In the genomic region with DNA sequence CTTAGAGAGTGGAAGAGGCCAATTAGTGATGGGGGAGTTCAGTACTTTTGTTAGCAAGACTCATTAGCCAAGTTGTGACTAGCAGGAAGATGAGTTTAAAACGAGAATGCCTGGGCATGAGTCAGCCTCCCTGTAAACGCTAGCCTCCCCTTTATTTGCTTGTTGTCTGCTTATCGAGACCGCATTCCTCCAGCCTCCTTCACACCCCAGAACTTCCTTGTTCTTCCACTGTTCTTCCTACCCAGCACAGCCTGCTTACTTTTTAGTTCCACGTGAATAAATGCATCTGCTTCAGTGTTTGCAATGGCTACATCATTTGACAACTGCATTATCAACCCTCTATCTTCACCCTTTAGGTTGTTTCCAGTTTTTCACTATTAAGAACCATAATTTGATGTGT, we compare ENCODE assay signal across 22 cellular contexts. TPM values are rescaled to one million over a fixed set of nuclear protein-coding genes. Genes with fewer than 3 reads are reported as not detected.
"Had no signal": no experiment of that assay in that cellular context is flagged by ENCODE, and none has a peak within 500 bp of the region (broad histone marks: within the 10 kb centered on the region; RNA-seq: fewer than 3 reads in every experiment).

No MANE protein-coding gene starts in this region.

- ATAC-seq: gastroesophageal sphincter; heart right ventricle; natural killer cell; stimulated activated naive B cell treated with anti-CD40 and anti-IgM and Interleukin-4, amounts not matched to agents 10 μg/mL and 1 μg/mL and 100 μg/mL, for 72 hours had no signal

- DNase-seq: activated B cell treated with CpG ODN at 0.5 μM for 24 hours; activated CD4-positive, alpha-beta T cell treated with anti-CD3 and anti-CD28 coated beads, Interleukin-2, amount 10 ng/mL, durations not matched to agents 24 days and 14 days; activated naive CD4-positive, alpha-beta T cell; activated naive CD8-positive, alpha-beta T cell treated with anti-CD3 and anti-CD28 coated beads, Interleukin-2, amount 10 ng/mL, durations not matched to agents 7 days and 5 days; effector memory CD4-positive, alpha-beta T cell; heart right ventricle; natural killer cell; occipital lobe; stimulated activated CD4-positive, alpha-beta T cell treated with anti-CD3 and anti-CD28 coated beads, Interleukin-15, amount 100 ng/mL, for 24 hours; stimulated activated CD4-positive, alpha-beta T cell treated with anti-CD3 and anti-CD28 coated beads, Interleukin-4, amount 100 ng/mL, for 1 hour; stimulated activated naive B cell treated with anti-CD40 and anti-IgM and Interleukin-4, amounts not matched to agents 10 μg/mL and 1 μg/mL and 100 μg/mL, for 72 hours; T-helper 2 cell; tibial artery had no signal

- H3K27ac Mint-ChIP-seq: activated B cell treated with CpG ODN at 0.5 μM for 24 hours; activated CD4-positive, alpha-beta T cell treated with anti-CD3 and anti-CD28 coated beads, Interleukin-2, amount 10 ng/mL, durations not matched to agents 24 days and 14 days; activated naive CD8-positive, alpha-beta T cell treated with anti-CD3 and anti-CD28 coated beads, Interleukin-2, amount 10 ng/mL, durations not matched to agents 7 days and 5 days; activated T-helper 1 cell treated with anti-CD3 and anti-CD28 coated beads, Interleukin-12 subunit alpha, Interleukin-12 subunit beta, Interleukin-2, Interleukin-4 antibody, amounts not matched to agents 30 ng/mL and 10 ng/mL and 1 ng/mL, durations not matched to agents 14 hours and 24 hours and 36 hours; brain; dendritic cell treated with granulocyte-macrophage colony-stimulating factor and Interleukin-4, amounts not matched to agents 40 ng/mL and 50 ng/mL, for 4 days; natural killer cell; stimulated activated naive B cell treated with anti-CD40 and anti-IgM and Interleukin-4, amounts not matched to agents 10 μg/mL and 1 μg/mL and 100 μg/mL, for 72 hours had no signal

- H3K27ac ChIP-seq: gastroesophageal sphincter, heart right ventricle, right atrium auricular region, tibial artery, vagina had no signal

- H3K4me1 ChIP-seq: gastroesophageal sphincter, heart right ventricle, right atrium auricular region, tibial artery, vagina had no signal

- H3K27me3 ChIP-seq: gastroesophageal sphincter, right atrium auricular region, tibial artery, vagina had no signal

- H3K9me3 ChIP-seq: tibial artery, vagina had no signal

- H3K36me3 ChIP-seq: gastroesophageal sphincter, heart right ventricle, right atrium auricular region, tibial artery, vagina had no signal

- H3K4me1 Mint-ChIP-seq: activated CD4-positive, alpha-beta T cell treated with anti-CD3 and anti-CD28 coated beads, Interleukin-2, amount 10 ng/mL, durations not matched to agents 24 days and 14 days; activated naive CD8-positive, alpha-beta T cell treated with anti-CD3 and anti-CD28 coated beads, Interleukin-2, amount 10 ng/mL, durations not matched to agents 7 days and 5 days; brain; natural killer cell had no signal

- H3K4me3 ChIP-seq: gastroesophageal sphincter, heart right ventricle, right atrium auricular region, tibial artery, vagina had no signal

- H3K27me3 Mint-ChIP-seq: activated B cell treated with CpG ODN at 0.5 μM for 24 hours; activated CD4-positive, alpha-beta T cell treated with anti-CD3 and anti-CD28 coated beads, Interleukin-2, amount 10 ng/mL, durations not matched to agents 24 days and 14 days; activated naive CD8-positive, alpha-beta T cell treated with anti-CD3 and anti-CD28 coated beads, Interleukin-2, amount 10 ng/mL, durations not matched to agents 7 days and 5 days had no signal

- H3K36me3 Mint-ChIP-seq: activated naive CD8-positive, alpha-beta T cell treated with anti-CD3 and anti-CD28 coated beads, Interleukin-2, amount 10 ng/mL, durations not matched to agents 7 days and 5 days; brain; natural killer cell; stimulated activated naive B cell treated with anti-CD40 and anti-IgM and Interleukin-4, amounts not matched to agents 10 μg/mL and 1 μg/mL and 100 μg/mL, for 72 hours had no signal

- H3K9me3 Mint-ChIP-seq: activated B cell treated with CpG ODN at 0.5 μM for 24 hours; activated naive CD8-positive, alpha-beta T cell treated with anti-CD3 and anti-CD28 coated beads, Interleukin-2, amount 10 ng/mL, durations not matched to agents 7 days and 5 days; natural killer cell had no signal

- H3K4me3 Mint-ChIP-seq: activated B cell treated with CpG ODN at 0.5 μM for 24 hours; activated CD4-positive, alpha-beta T cell treated with anti-CD3 and anti-CD28 coated beads, Interleukin-2, amount 10 ng/mL, durations not matched to agents 24 days and 14 days; activated naive CD8-positive, alpha-beta T cell treated with anti-CD3 and anti-CD28 coated beads, Interleukin-2, amount 10 ng/mL, durations not matched to agents 7 days and 5 days; activated T-helper 1 cell treated with anti-CD3 and anti-CD28 coated beads, Interleukin-12 subunit alpha, Interleukin-12 subunit beta, Interleukin-2, Interleukin-4 antibody, amounts not matched to agents 30 ng/mL and 10 ng/mL and 1 ng/mL, durations not matched to agents 14 hours and 24 hours and 36 hours; brain; dendritic cell treated with granulocyte-macrophage colony-stimulating factor and Interleukin-4, amounts not matched to agents 40 ng/mL and 50 ng/mL, for 4 days; natural killer cell; stimulated activated naive B cell treated with anti-CD40 and anti-IgM and Interleukin-4, amounts not matched to agents 10 μg/mL and 1 μg/mL and 100 μg/mL, for 72 hours had no signal

RNA-seq across cellular contexts. Expression of a gene that starts 20.2 kb away (rescaled TPM):
- total RNA-seq: activated T-helper 1 cell treated with anti-CD3 and anti-CD28 coated beads, Interleukin-12 subunit alpha, Interleukin-12 subunit beta, Interleukin-2, Interleukin-4 antibody, amounts not matched to agents 30 ng/mL and 10 ng/mL and 1 ng/mL, durations not matched to agents 14 hours and 24 hours and 36 hours; epithelial cell of proximal tubule; heart right ventricle; lung microvascular endothelial cell; natural killer cell; occipital lobe; posterior vena cava; right atrium auricular region; vagina had no signal
- polyA plus RNA-seq: heart right ventricle had no signal
